ENCODE assay signal across 8 cellular contexts in the genomic region with DNA sequence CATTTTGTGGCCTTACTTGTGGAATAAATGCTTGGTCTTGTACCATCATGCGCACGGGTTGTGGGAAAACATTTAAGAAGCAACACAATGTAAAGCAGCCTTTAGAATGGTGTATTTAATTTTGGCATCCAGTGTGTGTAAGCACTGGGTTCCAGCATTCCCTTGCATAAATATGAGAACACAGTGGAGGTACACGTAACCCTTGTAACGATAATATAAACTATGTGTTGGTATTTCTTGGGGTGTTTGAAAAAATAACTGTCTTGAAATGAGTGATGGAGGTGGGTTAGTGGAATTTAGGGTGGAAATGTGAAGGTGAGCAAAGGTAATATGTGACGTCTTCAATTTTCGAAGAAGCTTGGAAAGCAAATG. TPM values are rescaled to one million over a fixed set of nuclear protein-coding genes. Genes with fewer than 3 reads are reported as not detected.
DNase-seq lines count a peak whose midpoint lies in the region; ATAC-seq, FAIRE-seq and TF ChIP-seq lines count a peak whose summit lies in the region.

No MANE protein-coding gene starts in this region.

- TF ChIP-seq EP300 in A549 (IDR thresholded peaks at IDR 0.05), result no peak

- no peak for TF ChIP-seq CTCF in A549 (IDR thresholded peaks at IDR 0.05)
- TF ChIP-seq CTCF in chondrocyte (IDR thresholded peaks at IDR 0.05), result no peak

- no peaks in the 10 kb centered on the region for H3K36me3 Mint-ChIP-seq in IgD-negative memory B cell
- H3K36me3 Mint-ChIP-seq in chondrocyte (ENCODE audit: low read depth), result no peaks in the 10 kb centered on the region

- H3K36me3 ChIP-seq in muscle layer of colon (ENCODE audit: insufficient read depth, low read length), result no peaks in the 10 kb centered on the region

- H3K4me3 ChIP-seq in A549, result peak overlapping the region; percentile 92
- peak overlapping the region; percentile 53 to 88 for H3K4me3 ChIP-seq in muscle layer of colon (ENCODE audit: low read depth in 1 of 2, low read length in 2 of 2)

- H3K4me1 ChIP-seq in A549 (peaks cover 14% of the 10 kb centered on the region), muscle layer of colon (ENCODE audit: insufficient read depth, low read length) (peaks cover 13% of the 10 kb centered on the region)

- no peak for DNase-seq in A549 (ENCODE audit: low read depth in 1 of 2, low spot score in 1 of 2)
- no peak for DNase-seq in chondrocyte (ENCODE audit: low spot score)
- no peak for DNase-seq in epidermal melanocyte (ENCODE audit: insufficient read length, low spot score)
- no peak for DNase-seq in activated CD4-positive, alpha-beta T cell treated with anti-CD3 and anti-CD28 coated beads, Interleukin-2, amount 50 U/mL, for 1 hour

- no peak overlapping the region for H3K9ac ChIP-seq in muscle layer of colon (ENCODE audit: low read length)

- no peaks in the 10 kb centered on the region for H3K27me3 ChIP-seq in muscle layer of colon (ENCODE audit: control insufficient read depth in 1 of 2, insufficient read depth in 2 of 2, low read length in 2 of 2)

- TF ChIP-seq RAD21 in A549 (conservative IDR thresholded peaks at IDR 0.05 in 1 of 2, IDR thresholded peaks at IDR 0.05 in 1 of 2), result no peak

- CTCF ChIA-PET in A549 (lab: Yijun Ruan, JAX), result no interaction called here

- FAIRE-seq in A549 (lab: Jason Lieb, UNC), result no peak

- TF ChIP-seq POLR2A in A549 (IDR thresholded peaks at IDR 0.05; ENCODE audit: low read length), result no peak

- H3K9me3 ChIP-seq in A549, result no peaks in the 10 kb centered on the region
- H3K9me3 ChIP-seq in muscle layer of colon (ENCODE audit: low read length), result no peaks in the 10 kb centered on the region

- H3K4me1 Mint-ChIP-seq in IgD-negative memory B cell, result peaks cover 10 to 17% (median 13%) of the 10 kb centered on the region in 3 donors
- H3K4me1 Mint-ChIP-seq in chondrocyte (ENCODE audit: low read depth), result peaks cover 62% of the 10 kb centered on the region

- H3K27ac ChIP-seq in A549 (peak overlapping the region; percentile 98 to 100), muscle layer of colon (ENCODE audit: low read depth, low read length) (peak overlapping the region; percentile 98)

- H3K9me3 Mint-ChIP-seq in IgD-negative memory B cell (no peaks in the 10 kb centered on the region), chondrocyte (ENCODE audit: low read depth) (no peaks in the 10 kb centered on the region)

- 51% methylated on average over 6 of the region's 6 CpGs for WGBS in A549 (ENCODE audit: missing lambda C conversion rate)

- POLR2A ChIA-PET in A549 (lab: Yijun Ruan, JAX), result no interaction called here

- H3K27ac Mint-ChIP-seq in IgD-negative memory B cell, result peak overlapping the region in 2 of 3 donors; percentile 81 to 85
- H3K27ac Mint-ChIP-seq in chondrocyte (ENCODE audit: unreplicated experiment), result peak overlapping the region; percentile 87

- H3K27me3 Mint-ChIP-seq in IgD-negative memory B cell, result no peaks in the 10 kb centered on the region
- no peaks in the 10 kb centered on the region for H3K27me3 Mint-ChIP-seq in chondrocyte (ENCODE audit: low read depth)

- peak overlapping the region; percentile 95 for H3K4me2 ChIP-seq in A549

- peak overlapping the region; percentile 83 to 97 (median 94) for H3K4me3 Mint-ChIP-seq in IgD-negative memory B cell
- H3K4me3 Mint-ChIP-seq in chondrocyte (ENCODE audit: unreplicated experiment), result peak overlapping the region; percentile 85

- ATAC-seq in A549 (no peak), HG03565 (IDR thresholded peaks at IDR 0.05; ENCODE audit: unreplicated experiment) (no peak), HG03354 (IDR thresholded peaks at IDR 0.05; ENCODE audit: poor library complexity, severe bottlenecking, unreplicated experiment) (no peak)

TF ChIP-seq in A549, 52 proteins besides CTCF, POLR2A, EP300 and RAD21:
- TF ChIP-seq CHD4 (IDR thresholded peaks at IDR 0.05; ENCODE audit: borderline replicate concordance), result no peak
- TF ChIP-seq PHF8 (IDR thresholded peaks at IDR 0.05; ENCODE audit: borderline replicate concordance, low read depth), result no peak
- TF ChIP-seq GATA3 (IDR thresholded peaks at IDR 0.05; ENCODE audit: borderline replicate concordance), result no peak
- TF ChIP-seq HOXB5 (CRISPR knock-in tag; IDR thresholded peaks at IDR 0.05), result no peak
- TF ChIP-seq HOXA7 (CRISPR knock-in tag; IDR thresholded peaks at IDR 0.05), result no peak
- TF ChIP-seq, protein P1, sequence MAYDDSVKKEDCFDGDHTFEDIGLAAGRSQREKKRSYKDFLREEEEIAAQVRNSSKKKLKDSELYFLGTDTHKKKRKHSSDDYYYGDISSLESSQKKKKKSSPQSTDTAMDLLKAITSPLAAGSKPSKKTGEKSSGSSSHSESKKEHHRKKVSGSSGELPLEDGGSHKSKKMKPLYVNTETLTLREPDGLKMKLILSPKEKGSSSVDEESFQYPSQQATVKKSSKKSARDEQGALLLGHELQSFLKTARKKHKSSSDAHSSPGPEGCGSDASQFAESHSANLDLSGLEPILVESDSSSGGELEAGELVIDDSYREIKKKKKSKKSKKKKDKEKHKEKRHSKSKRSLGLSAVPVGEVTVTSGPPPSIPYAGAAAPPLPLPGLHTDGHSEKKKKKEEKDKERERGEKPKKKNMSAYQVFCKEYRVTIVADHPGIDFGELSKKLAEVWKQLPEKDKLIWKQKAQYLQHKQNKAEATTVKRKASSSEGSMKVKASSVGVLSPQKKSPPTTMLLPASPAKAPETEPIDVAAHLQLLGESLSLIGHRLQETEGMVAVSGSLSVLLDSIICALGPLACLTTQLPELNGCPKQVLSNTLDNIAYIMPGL (CRISPR knock-in tag; IDR thresholded peaks at IDR 0.05; ENCODE audit: borderline replicate concordance), result no peak
- TF ChIP-seq HDAC2 (IDR thresholded peaks at IDR 0.05), result no peak

RNA-seq across cellular contexts. Expression of gene DCUN1D4, which starts 2.1 kb away (rescaled TPM):
- polyA plus RNA-seq in A549 (2011; rRNA removed) (64.8 and 65.0 TPM in 2 replicates), A549 (2017; fragmentation: RNase III; extraction: RNeasy Plus Mini Kit Qiagen cat#74134 plus additional on column Dnase treatment) (22.9 to 25.2 TPM (median 24.9 TPM) in 3 replicates), IgD-negative memory B cell (8.7 TPM)
- polyA plus RNA-seq in A549 (2012; cell fraction: cytosol; rRNA removed), result 18.3 and 21.2 TPM in 2 replicates
- 28.7 and 29.3 TPM in 2 replicates for polyA plus RNA-seq in A549 (2012; cell fraction: nucleus; rRNA removed)
- polyA minus RNA-seq in A549 (2011; rRNA and poly(A)+ RNA removed), result 53.1 and 62.2 TPM in 2 replicates
- 51.8 to 74.9 TPM (median 69.3 TPM) in 3 replicates for total RNA-seq in chondrocyte
